ENCODE assay signal across 9 cellular contexts in genomic region chr5:126884269-126884819, GRCh38.
DNase-seq lines count a peak whose midpoint lies in the region; ATAC-seq lines count a peak whose summit lies in the region.
"Had no signal": no experiment of that assay in that cellular context is flagged by ENCODE, and none has a peak within 500 bp of the region (broad histone marks: within the 10 kb centered on the region; RNA-seq: fewer than 3 reads in every experiment).

No MANE protein-coding gene starts in this region.

- no peak overlapping the region for H3K4ac ChIP-seq in trophoblast cell (ENCODE audit: low read depth, low read length)

- ATAC-seq in HG03342 (IDR thresholded peaks at IDR 0.05; ENCODE audit: unreplicated experiment) (no peak), GM21737 (IDR thresholded peaks at IDR 0.05; ENCODE audit: unreplicated experiment) (no peak)

- H3K36me3 ChIP-seq in trophoblast cell (ENCODE audit: control insufficient read depth in 1 of 2, insufficient read depth in 2 of 2, low read length in 2 of 2) = no peaks in the 10 kb centered on the region

- no peak overlapping the region for H3K23ac ChIP-seq in trophoblast cell (ENCODE audit: low read length)

- H3K9me3 ChIP-seq in trophoblast cell (ENCODE audit: insufficient read depth, low read depth, low read length) = no peaks in the 10 kb centered on the region

- H3K79me2 ChIP-seq in trophoblast cell (ENCODE audit: control insufficient read depth, insufficient read depth, low read length, poor library complexity) = no peaks in the 10 kb centered on the region

- WGBS in trophoblast cell (ENCODE audit: extremely low coverage, insufficient coverage, insufficient read length) = no CpG with 5 or more reads among the region's 5 CpGs

- H3K4me2 ChIP-seq in trophoblast cell (ENCODE audit: low read length) = no peak overlapping the region

- no peak overlapping the region for H2BK12ac ChIP-seq in trophoblast cell (ENCODE audit: low read length)

- peak overlapping the region; percentile 26 for H3K27ac ChIP-seq in epithelial cell of prostate
- H3K27ac ChIP-seq in trophoblast cell (ENCODE audit: low read depth, low read length) = no peak overlapping the region
- no peak overlapping the region for H3K27ac ChIP-seq in substantia nigra (ENCODE audit: low read depth, low read length, poor library complexity, severe bottlenecking)

- H3K9ac ChIP-seq in trophoblast cell (ENCODE audit: low read length) = no peak overlapping the region

- H4K91ac ChIP-seq in trophoblast cell (ENCODE audit: low read depth, low read length) = no peak overlapping the region

- no peak overlapping the region for H3K4me3 ChIP-seq in trophoblast cell (ENCODE audit: low read depth, low read length)

- no peak overlapping the region for H2BK5ac ChIP-seq in trophoblast cell (ENCODE audit: low read depth, low read length, poor library complexity)

- H2AFZ ChIP-seq in trophoblast cell (ENCODE audit: insufficient read depth, low read length, poor library complexity) = no peak overlapping the region

- peak; percentile 94 for DNase-seq in ELR (ENCODE audit: low read depth)
- peak; percentile 93 for DNase-seq in RKO (ENCODE audit: low spot score)
- peak; percentile 84 for DNase-seq in epithelial cell of prostate (ENCODE audit: low read depth, low spot score)
- peak; percentile 8 to 26 for DNase-seq in trophoblast cell
- DNase-seq in midbrain (lab: John Stamatoyannopoulos, UW) = no peak
- DNase-seq in substantia nigra (lab: John Stamatoyannopoulos, UW) = no peak
- DNase-seq: NCI-H524 had no signal

- no peaks in the 10 kb centered on the region for H3K79me1 ChIP-seq in trophoblast cell (ENCODE audit: low read length)

- no peaks in the 10 kb centered on the region for H3K27me3 ChIP-seq in trophoblast cell (ENCODE audit: insufficient read depth, low read length)

- H4K8ac ChIP-seq in trophoblast cell (ENCODE audit: low read depth, low read length) = no peak overlapping the region

- no peaks in the 10 kb centered on the region for H3K4me1 ChIP-seq in trophoblast cell (ENCODE audit: control insufficient read depth in 1 of 2, insufficient read depth in 2 of 2, low read length in 2 of 2)

- no peak overlapping the region for H2BK120ac ChIP-seq in trophoblast cell (ENCODE audit: insufficient read depth, low read length, poor library complexity)

- no peak overlapping the region for H4K12ac ChIP-seq in trophoblast cell (ENCODE audit: low read depth, low read length)

- no peak overlapping the region for H3K14ac ChIP-seq in trophoblast cell (ENCODE audit: low read length)

- H2AK5ac ChIP-seq in trophoblast cell (ENCODE audit: low read length) = no peak overlapping the region

- no peak overlapping the region for H3K18ac ChIP-seq in trophoblast cell (ENCODE audit: low read length)

Comparison
In these comparisons a context has a peak if more than half of its experiments do, and no peak if none do; other contexts are left out.
1. DNase-seq: peak in ELR (single experiment), RKO (single experiment), epithelial cell of prostate (single experiment) and trophoblast cell (2 of 2); none in midbrain (single experiment) and substantia nigra (0 of 49).